In the genomic region with DNA sequence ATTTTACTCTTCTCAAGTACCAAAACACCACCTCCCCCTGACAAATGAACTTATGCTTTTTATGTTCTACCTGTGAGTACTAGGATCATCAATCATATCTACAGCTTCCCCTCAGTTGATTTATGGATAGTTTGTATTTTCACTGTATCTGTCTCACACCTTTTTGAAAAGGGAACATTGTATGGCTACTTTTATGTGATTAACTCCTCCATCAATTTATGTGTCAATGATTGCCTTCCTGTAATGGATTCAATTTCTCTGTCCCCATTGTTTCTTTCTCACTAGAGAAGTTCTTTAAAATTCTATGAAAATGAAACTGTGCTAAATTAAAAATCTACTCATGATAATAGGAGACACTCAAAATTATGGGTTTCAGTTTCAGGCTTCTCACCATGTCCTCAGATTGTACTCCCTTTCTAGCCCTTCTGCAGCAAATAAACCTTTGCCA, we compare ENCODE assay signal across 17 cellular contexts.
DNase-seq lines count a peak whose midpoint lies in the region; ATAC-seq and TF ChIP-seq lines count a peak whose summit lies in the region.
"Had no signal": no experiment of that assay in that cellular context is flagged by ENCODE, and none has a peak within 500 bp of the region (broad histone marks: within the 10 kb centered on the region; RNA-seq: fewer than 3 reads in every experiment).

No MANE protein-coding gene starts in this region.

- DNase-seq in RWPE2 (ENCODE audit: low spot score) (no peak), brain microvascular endothelial cell (no peak), substantia nigra (lab: John Stamatoyannopoulos, UW) (no peak), adrenal gland (no peak)
- no peak for DNase-seq in stimulated activated CD4-positive, alpha-beta T cell treated with anti-CD3 and anti-CD28 coated beads, Interleukin-2, amount 100 ng/mL, for 24 hours
- DNase-seq: activated naive CD8-positive, alpha-beta T cell treated with anti-CD3 and anti-CD28 coated beads, Interleukin-2, amount 50 U/mL, for 24 hours; activated T-cell treated with anti-CD3 and anti-CD28 coated beads, Interleukin-2, amount 50 U/mL, for 24 hours; cerebellar nuclear complex; KG1; NCI-H1694; NCI-H524; nucleus accumbens; stimulated activated naive CD4-positive, alpha-beta T cell treated with Interleukin-2 at 50 U/mL for 16 hours had no signal

- H3K27ac ChIP-seq in RWPE2 (ENCODE audit: poor library complexity, severe bottlenecking) (peak overlapping the region; percentile 83), brain microvascular endothelial cell (no peak overlapping the region), substantia nigra (ENCODE audit: low read depth, low read length, poor library complexity, severe bottlenecking) (no peak overlapping the region), adrenal gland (no peak overlapping the region)
- H3K27ac ChIP-seq: gastroesophageal sphincter had no signal

- no peaks in the 10 kb centered on the region for H3K27me3 ChIP-seq in RWPE2 (ENCODE audit: insufficient read depth, poor library complexity, severe bottlenecking)
- no peaks in the 10 kb centered on the region for H3K27me3 ChIP-seq in brain microvascular endothelial cell (replicated peaks)
- no peaks in the 10 kb centered on the region for H3K27me3 ChIP-seq in adrenal gland
- H3K27me3 ChIP-seq: gastroesophageal sphincter had no signal

- H3K9me3 ChIP-seq in RWPE2 (ENCODE audit: severe bottlenecking) (no peaks in the 10 kb centered on the region), adrenal gland (replicated peaks in 1 of 3) (no peaks in the 10 kb centered on the region)
- H3K9me3 ChIP-seq: gastroesophageal sphincter had no signal

- ATAC-seq in GM19035 (IDR thresholded peaks at IDR 0.05; ENCODE audit: unreplicated experiment) (peak; percentile 63), GM21737 (IDR thresholded peaks at IDR 0.05; ENCODE audit: unreplicated experiment) (peak; percentile 78), HG03135 (IDR thresholded peaks at IDR 0.05; ENCODE audit: unreplicated experiment) (peak; percentile 79), RWPE2 (ENCODE audit: low read depth) (no peak)
- ATAC-seq: activated naive CD8-positive, alpha-beta T cell treated with anti-CD3 and anti-CD28 coated beads, Interleukin-2, amount 50 U/mL, for 24 hours; gastroesophageal sphincter had no signal

- TF ChIP-seq CTCF in RWPE2 (IDR thresholded peaks at IDR 0.05; ENCODE audit: poor library complexity, severe bottlenecking) (no peak), brain microvascular endothelial cell (IDR thresholded peaks at IDR 0.05; ENCODE audit: low read depth, low read length, missing control alignments) (no peak), adrenal gland (IDR thresholded peaks at IDR 0.05) (no peak)

- H3K4me1 ChIP-seq in RWPE2 (ENCODE audit: insufficient read depth, poor library complexity, severe bottlenecking) (peaks cover 30% of the 10 kb centered on the region), adrenal gland (replicated peaks in 1 of 2) (no peaks in the 10 kb centered on the region)
- H3K4me1 ChIP-seq: gastroesophageal sphincter had no signal

- H3K4me3 ChIP-seq in RWPE2 (ENCODE audit: severe bottlenecking) (no peak overlapping the region), brain microvascular endothelial cell (ENCODE audit: low read depth, low read length) (no peak overlapping the region), adrenal gland (no peak overlapping the region)
- H3K4me3 ChIP-seq: gastroesophageal sphincter had no signal

- intact Hi-C loops in adrenal gland (cut with DNase I), result no loop called here

- no peaks in the 10 kb centered on the region for H3K36me3 ChIP-seq in RWPE2 (ENCODE audit: low read depth)
- no peaks in the 10 kb centered on the region for H3K36me3 ChIP-seq in brain microvascular endothelial cell (replicated peaks)
- H3K36me3 ChIP-seq in adrenal gland (replicated peaks in 1 of 2), result no peaks in the 10 kb centered on the region
- H3K36me3 ChIP-seq: gastroesophageal sphincter had no signal

- no peak for TF ChIP-seq POLR2A in adrenal gland (IDR thresholded peaks at IDR 0.05)

- in situ Hi-C loops in brain microvascular endothelial cell (cut with HindIII; ENCODE audit: low pct_ligation_motif_present, low sequenced_read_pairs), result no loop called here
